ENCODE assay signal across 13 cellular contexts in the genomic region with DNA sequence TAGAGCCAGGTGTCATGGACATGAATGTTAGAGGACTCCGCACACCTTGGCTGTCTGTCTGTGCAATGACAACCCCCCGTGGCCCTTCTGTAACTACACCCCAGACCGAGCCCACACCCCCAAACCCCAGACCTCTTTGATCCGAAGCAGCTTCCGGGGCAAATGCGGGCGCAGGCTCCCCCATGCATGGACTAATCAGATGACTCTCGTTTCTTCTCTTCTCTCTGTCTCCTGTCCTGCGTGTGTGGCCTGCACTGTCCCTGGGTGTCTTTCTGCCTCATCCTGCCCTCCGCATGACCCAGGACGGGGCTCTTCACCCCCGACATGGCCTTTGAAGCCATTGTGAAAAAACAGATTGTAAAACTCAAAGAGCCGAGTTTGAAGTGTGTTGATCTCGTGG. TPM values are rescaled to one million over a fixed set of nuclear protein-coding genes. Genes with fewer than 3 reads are reported as not detected.
DNase-seq lines count a peak whose midpoint lies in the region; ATAC-seq and FAIRE-seq lines count a peak whose summit lies in the region.
"Had no signal": no experiment of that assay in that cellular context is flagged by ENCODE, and none has a peak within 500 bp of the region (broad histone marks: within the 10 kb centered on the region; RNA-seq: fewer than 3 reads in every experiment).

No MANE protein-coding gene starts in this region.

- no peaks in the 10 kb centered on the region for H3K27me3 Mint-ChIP-seq in IgD-negative memory B cell
- no peaks in the 10 kb centered on the region for H3K27me3 Mint-ChIP-seq in activated CD8-positive, alpha-beta T cell treated with anti-CD3 and anti-CD28 coated beads, Interleukin-2, amount 10 ng/mL, durations not matched to agents 7 days and 5 days (ENCODE audit: low read depth)
- H3K27me3 Mint-ChIP-seq in activated naive CD8-positive, alpha-beta T cell treated with anti-CD3 and anti-CD28 coated beads, Interleukin-2, amount 10 ng/mL, durations not matched to agents 7 days and 5 days: no peaks in the 10 kb centered on the region

- POLR2A ChIA-PET in activated CD8-positive, alpha-beta T cell treated with anti-CD3 and anti-CD28 coated beads, Interleukin-2, amount 10 ng/mL, durations not matched to agents 7 days and 5 days (lab: Charles Lee): interaction anchor here (1.0 to 1.2 kb wide), 2 partner anchors 34 to 37 kb away, joined by 3 read pairs; no protein-coding TSS in a partner anchor
- POLR2A ChIA-PET in activated naive CD8-positive, alpha-beta T cell treated with anti-CD3 and anti-CD28 coated beads, Interleukin-2, amount 10 ng/mL, durations not matched to agents 7 days and 5 days (lab: Charles Lee): interaction anchor here (0.6 to 0.9 kb wide), 2 partner anchors 25 to 29 kb away, joined by 3 to 4 read pairs; no protein-coding TSS in a partner anchor

- H3K27ac Mint-ChIP-seq in IgD-negative memory B cell: peak overlapping the region; percentile 85 to 99 (median 92)
- H3K27ac Mint-ChIP-seq in activated CD8-positive, alpha-beta T cell treated with anti-CD3 and anti-CD28 coated beads, Interleukin-2, amount 10 ng/mL, durations not matched to agents 7 days and 5 days: peak overlapping the region; percentile 80
- peak overlapping the region; percentile 90 for H3K27ac Mint-ChIP-seq in activated naive CD8-positive, alpha-beta T cell treated with anti-CD3 and anti-CD28 coated beads, Interleukin-2, amount 10 ng/mL, durations not matched to agents 7 days and 5 days

- peaks cover 10 to 17% (median 10%) of the 10 kb centered on the region in 3 donors for H3K4me1 Mint-ChIP-seq in IgD-negative memory B cell
- peaks cover 31% of the 10 kb centered on the region for H3K4me1 Mint-ChIP-seq in activated CD8-positive, alpha-beta T cell treated with anti-CD3 and anti-CD28 coated beads, Interleukin-2, amount 10 ng/mL, durations not matched to agents 7 days and 5 days (ENCODE audit: low read depth)
- H3K4me1 Mint-ChIP-seq in activated naive CD8-positive, alpha-beta T cell treated with anti-CD3 and anti-CD28 coated beads, Interleukin-2, amount 10 ng/mL, durations not matched to agents 7 days and 5 days: peaks cover 23% of the 10 kb centered on the region

- no peaks in the 10 kb centered on the region for H3K9me3 Mint-ChIP-seq in IgD-negative memory B cell
- no peaks in the 10 kb centered on the region for H3K9me3 Mint-ChIP-seq in activated CD8-positive, alpha-beta T cell treated with anti-CD3 and anti-CD28 coated beads, Interleukin-2, amount 10 ng/mL, durations not matched to agents 7 days and 5 days (ENCODE audit: insufficient read depth)
- no peaks in the 10 kb centered on the region for H3K9me3 Mint-ChIP-seq in activated naive CD8-positive, alpha-beta T cell treated with anti-CD3 and anti-CD28 coated beads, Interleukin-2, amount 10 ng/mL, durations not matched to agents 7 days and 5 days

- DNase-seq in activated CD8-positive, alpha-beta T cell treated with anti-CD3 and anti-CD28 coated beads, Interleukin-2, amount 10 ng/mL, durations not matched to agents 7 days and 5 days: peak; percentile 53
- DNase-seq in activated naive CD8-positive, alpha-beta T cell treated with anti-CD3 and anti-CD28 coated beads, Interleukin-2, amount 10 ng/mL, durations not matched to agents 7 days and 5 days: peak; percentile 42
- DNase-seq in stimulated activated CD4-positive, alpha-beta T cell treated with anti-CD3 and anti-CD28 coated beads, Interleukin-4, amount 100 ng/mL, for 4 hours: peak; percentile 15 to 21
- no peak for DNase-seq in frontal cortex (ENCODE audit: low spot score in 2 of 2)
- DNase-seq in NCI-H2029 (lab: John Stamatoyannopoulos, UW): no peak
- no peak for DNase-seq in HUDEP-2 (lab: John Stamatoyannopoulos, UW; ENCODE audit: unreplicated experiment in 76 of 76)
- DNase-seq in NCI-H1092 (lab: John Stamatoyannopoulos, UW): no peak
- DNase-seq: left cardiac atrium, NCI-H1105, NCI-H82 had no signal

- ATAC-seq in activated CD8-positive, alpha-beta T cell treated with anti-CD3 and anti-CD28 coated beads, Interleukin-2, amount 10 ng/mL, durations not matched to agents 7 days and 5 days: peak; percentile 40
- peak; percentile 22 for ATAC-seq in activated naive CD8-positive, alpha-beta T cell treated with anti-CD3 and anti-CD28 coated beads, Interleukin-2, amount 10 ng/mL, durations not matched to agents 7 days and 5 days (ENCODE audit: low read depth)
- ATAC-seq: gastroesophageal sphincter had no signal

- CTCF ChIA-PET in activated CD8-positive, alpha-beta T cell treated with anti-CD3 and anti-CD28 coated beads, Interleukin-2, amount 10 ng/mL, durations not matched to agents 7 days and 5 days (lab: Charles Lee): interaction anchor here (1.4 to 2.5 kb wide), 3 partner anchors 39 to 98 kb away, joined by 3 to 12 read pairs (median 7); partner anchors contain the start of genes DNM2 and TMED1

- no peak for FAIRE-seq in frontal cortex (lab: Jason Lieb, UNC)
- FAIRE-seq: colon had no signal

- peak overlapping the region in 3 of 4 donors; percentile 3 to 81 (median 78) for H3K4me3 Mint-ChIP-seq in IgD-negative memory B cell
- peak overlapping the region; percentile 58 for H3K4me3 Mint-ChIP-seq in activated CD8-positive, alpha-beta T cell treated with anti-CD3 and anti-CD28 coated beads, Interleukin-2, amount 10 ng/mL, durations not matched to agents 7 days and 5 days
- H3K4me3 Mint-ChIP-seq in activated naive CD8-positive, alpha-beta T cell treated with anti-CD3 and anti-CD28 coated beads, Interleukin-2, amount 10 ng/mL, durations not matched to agents 7 days and 5 days: peak overlapping the region; percentile 77

- H3K36me3 Mint-ChIP-seq in IgD-negative memory B cell: peaks cover 2% of the 10 kb centered on the region
- H3K36me3 Mint-ChIP-seq in activated CD8-positive, alpha-beta T cell treated with anti-CD3 and anti-CD28 coated beads, Interleukin-2, amount 10 ng/mL, durations not matched to agents 7 days and 5 days (ENCODE audit: low read depth): peaks cover 50% of the 10 kb centered on the region
- H3K36me3 Mint-ChIP-seq in activated naive CD8-positive, alpha-beta T cell treated with anti-CD3 and anti-CD28 coated beads, Interleukin-2, amount 10 ng/mL, durations not matched to agents 7 days and 5 days: peaks cover 18% of the 10 kb centered on the region

RNA-seq across cellular contexts. Expression of gene TMED1, which starts 38.9 kb away (rescaled TPM):
- polyA plus RNA-seq in IgD-negative memory B cell: 26.9 TPM
- total RNA-seq in activated CD8-positive, alpha-beta T cell treated with anti-CD3 and anti-CD28 coated beads, Interleukin-2, amount 10 ng/mL, durations not matched to agents 7 days and 5 days: 10 to 100 TPM in 1 of 2 experiments, 1 to 10 TPM in 1; 9.3 to 11.2 TPM
- total RNA-seq in activated naive CD8-positive, alpha-beta T cell treated with anti-CD3 and anti-CD28 coated beads, Interleukin-2, amount 10 ng/mL, durations not matched to agents 7 days and 5 days: 10 to 100 TPM in 1 of 2 experiments, 1 to 10 TPM in 1; 8.6 to 11.8 TPM
- total RNA-seq in frontal cortex: 11.8 TPM

RNA-seq across cellular contexts. Expression of gene C19orf38, which starts 51.1 kb away (rescaled TPM):
- 6.5 TPM for polyA plus RNA-seq in IgD-negative memory B cell
- total RNA-seq in activated CD8-positive, alpha-beta T cell treated with anti-CD3 and anti-CD28 coated beads, Interleukin-2, amount 10 ng/mL, durations not matched to agents 7 days and 5 days: 1 to 10 TPM; 1.1 to 2.2 TPM
- 1 to 10 TPM; 1.9 to 2.2 TPM for total RNA-seq in activated naive CD8-positive, alpha-beta T cell treated with anti-CD3 and anti-CD28 coated beads, Interleukin-2, amount 10 ng/mL, durations not matched to agents 7 days and 5 days
- 0.82 TPM for total RNA-seq in frontal cortex

Comparison
In these comparisons a context has a peak if more than half of its experiments do, and no peak if none do; other contexts are left out.
1. DNase-seq: peak in activated CD8-positive, alpha-beta T cell treated with anti-CD3 and anti-CD28 coated beads, Interleukin-2, amount 10 ng/mL, durations not matched to agents 7 days and 5 days (single experiment), activated naive CD8-positive, alpha-beta T cell treated with anti-CD3 and anti-CD28 coated beads, Interleukin-2, amount 10 ng/mL, durations not matched to agents 7 days and 5 days (single experiment) and stimulated activated CD4-positive, alpha-beta T cell treated with anti-CD3 and anti-CD28 coated beads, Interleukin-4, amount 100 ng/mL, for 4 hours (2 of 2); none in frontal cortex (0 of 2), NCI-H2029 (single experiment), HUDEP-2 (0 of 76) and NCI-H1092 (single experiment).
2. Peak in every context shown above with its lines, with median percentiles within 50 percentile points of each other: H3K27ac Mint-ChIP-seq and H3K4me3 Mint-ChIP-seq.